In genomic region chr10:5840314-5841307, GRCh38 we compare ENCODE assay signal across 8 cellular contexts.
A peak's percentile ranks its signal among the peaks of the same experiment; 100 is the strongest.
DNase-seq lines count a peak whose midpoint lies in the region; ATAC-seq lines count a peak whose summit lies in the region.

No MANE protein-coding gene starts in this region.

- H3K4me3 ChIP-seq in GM08714 (ENCODE audit: low read length), result peak overlapping the region; percentile 31; the same call in 1 of the 2 replicates

- intact Hi-C loops in posterior cingulate gyrus (cut with DNase I), result no loop called here

- peak; percentile 76 for DNase-seq in epidermal melanocyte (ENCODE audit: insufficient read length, low spot score)
- peak; percentile 21 to 94 (median 68) for DNase-seq in posterior cingulate gyrus
- no peak for DNase-seq in activated T-cell treated with anti-CD3 and anti-CD28 coated beads, Interleukin-2, amount 50 U/mL, for 48 hours
- no peak for DNase-seq in stimulated activated CD4-positive, alpha-beta T cell treated with anti-CD3 and anti-CD28 coated beads, Interleukin-4, amount 100 ng/mL, for 1 hour
- DNase-seq in SKM-1 (lab: John Stamatoyannopoulos, UW; ENCODE audit: unreplicated experiment), result no peak

- ATAC-seq in GM21423 (IDR thresholded peaks at IDR 0.05; ENCODE audit: unreplicated experiment), result peak; percentile 88
- ATAC-seq in HG03575 (IDR thresholded peaks at IDR 0.05; ENCODE audit: extremely low read depth, insufficient number of reproducible peaks, low FRiP score, unreplicated experiment), result peak; percentile 39

Comparison
In these comparisons a context has a peak if more than half of its experiments do, and no peak if none do; other contexts are left out.
1. DNase-seq: peak in epidermal melanocyte (single experiment) and posterior cingulate gyrus (10 of 10); none in activated T-cell treated with anti-CD3 and anti-CD28 coated beads, Interleukin-2, amount 50 U/mL, for 48 hours (0 of 2), stimulated activated CD4-positive, alpha-beta T cell treated with anti-CD3 and anti-CD28 coated beads, Interleukin-4, amount 100 ng/mL, for 1 hour (single experiment) and SKM-1 (single experiment).